In the genomic region with DNA sequence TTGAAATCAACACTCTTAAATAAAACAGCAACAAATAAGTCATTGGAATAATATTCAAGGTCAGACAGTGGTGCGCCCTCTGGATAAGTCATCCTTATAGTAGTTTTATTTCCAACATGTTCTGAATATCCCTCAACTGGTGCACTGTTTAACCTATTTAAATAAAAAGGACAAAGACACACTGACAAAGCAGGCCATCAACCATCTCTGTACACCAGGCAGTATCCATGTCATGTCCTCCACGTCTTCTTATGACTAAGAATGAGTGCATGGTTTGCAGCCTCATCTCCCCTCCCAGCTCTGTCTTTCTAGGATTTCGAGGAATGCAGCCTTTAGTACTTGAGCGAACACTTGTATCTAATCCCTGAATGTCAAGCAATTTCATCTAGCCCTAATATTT, we compare ENCODE assay signal across 18 cellular contexts. TPM values are rescaled to one million over a fixed set of nuclear protein-coding genes. Genes with fewer than 3 reads are reported as not detected.
DNase-seq lines count a peak whose midpoint lies in the region; ATAC-seq, FAIRE-seq and TF ChIP-seq lines count a peak whose summit lies in the region.
"Had no signal": no experiment of that assay in that cellular context is flagged by ENCODE, and none has a peak within 500 bp of the region (broad histone marks: within the 10 kb centered on the region; RNA-seq: fewer than 3 reads in every experiment).

No MANE protein-coding gene starts in this region.

- 57% methylated on average over 4 of the region's 4 CpGs for WGBS in HepG2 (ENCODE audit: low lambda C conversion rate)

- TF ChIP-seq CTCF in right atrium auricular region (IDR thresholded peaks at IDR 0.05) (no peak), left ventricle myocardium inferior (IDR thresholded peaks at IDR 0.05; ENCODE audit: borderline replicate concordance) (no peak), HepG2 (CRISPR knock-in tag; IDR thresholded peaks at IDR 0.05) (no peak)

- H3K9me3 ChIP-seq in right atrium auricular region (peaks cover 0 to 5% of the 10 kb centered on the region in 2 donors), left ventricle myocardium inferior (replicated peaks) (peaks cover 9% of the 10 kb centered on the region), HepG2 (ENCODE audit: low read length) (no peaks in the 10 kb centered on the region)
- H3K9me3 ChIP-seq: A549, right lobe of liver had no signal

- DNase-seq in right atrium auricular region (ENCODE audit: low spot score) (peak; percentile 21), left ventricle myocardium inferior (no peak), amniotic epithelial cell (ENCODE audit: low read depth) (peak; percentile 72), glomerular visceral epithelial cell (ENCODE audit: extremely low spot score) (peak; percentile 15), HepG2 (ENCODE audit: low spot score) (no peak), posterior vena cava (ENCODE audit: low spot score) (no peak)
- no peak for DNase-seq in activated naive CD4-positive, alpha-beta T cell treated with anti-CD3 and anti-CD28 coated beads, Interleukin-2, amount 50 U/mL, for 16 hours
- DNase-seq: activated gamma-delta T cell treated with Interleukin-2 at 50 U/mL for 16 hours; GOT3; hypothalamus; NCI-H446 treated with DMSO at 0.1 percent for 48 hours; right lobe of liver; stimulated activated naive B cell treated with anti-CD40 and anti-IgM and Interleukin-4, amounts not matched to agents 10 μg/mL and 1 μg/mL and 100 μg/mL, for 72 hours had no signal

- CTCF ChIA-PET in HepG2 (lab: Yijun Ruan, JAX; ENCODE audit: low intra/inter-chr PET ratio, low total read pairs) = no interaction called here

- H3K4me1 ChIP-seq in right atrium auricular region (no peaks in the 10 kb centered on the region), left ventricle myocardium inferior (peaks cover 2% of the 10 kb centered on the region), HepG2 (ENCODE audit: insufficient read depth, low read length) (no peaks in the 10 kb centered on the region)
- H3K4me1 ChIP-seq: A549, right lobe of liver had no signal

- no peaks in the 10 kb centered on the region for H4K20me1 ChIP-seq in HepG2 (ENCODE audit: insufficient read depth, low read length)

- no TSS peak for BruUV-seq in HepG2 (replicated peaks; lab: Mats Ljungman, UMichigan)

- no peak for TF ChIP-seq RAD21 in HepG2 (CRISPR knock-in tag; IDR thresholded peaks at IDR 0.05)

- H3K9ac ChIP-seq in HepG2 (ENCODE audit: insufficient read depth, low read depth, low read length) = no peak overlapping the region
- H3K9ac ChIP-seq: KMS-11 had no signal

- ATAC-seq in HepG2 (no peak), GM18858 (IDR thresholded peaks at IDR 0.05; ENCODE audit: unreplicated experiment) (no peak)
- ATAC-seq: A549, right lobe of liver had no signal

- H3K4me3 ChIP-seq in right atrium auricular region (no peak overlapping the region), left ventricle myocardium inferior (no peak overlapping the region), HepG2 (replicated peaks in 1 of 3; ENCODE audit: insufficient read depth in 1 of 3, low read depth in 2 of 3, low read length in 3 of 3) (no peak overlapping the region)
- H3K4me3 ChIP-seq: A549, cardiac muscle cell, right lobe of liver, SK-N-MC had no signal

- no peak overlapping the region for H2AFZ ChIP-seq in HepG2 (ENCODE audit: low read length)

- H3K4me2 ChIP-seq in HepG2 (ENCODE audit: low read depth, low read length) = no peak overlapping the region
- H3K4me2 ChIP-seq: A549, KMS-11 had no signal

- H3K27ac ChIP-seq in right atrium auricular region (no peak overlapping the region), left ventricle myocardium inferior (replicated peaks) (no peak overlapping the region), HepG2 (ENCODE audit: extremely low read length, insufficient read depth, low read length) (no peak overlapping the region)
- H3K27ac ChIP-seq: A549, cardiac muscle cell, KMS-11, right lobe of liver, SK-N-MC had no signal

- H3K79me2 ChIP-seq in HepG2 (ENCODE audit: insufficient read depth, low read length) = no peaks in the 10 kb centered on the region

- no peak for FAIRE-seq in HepG2 (lab: Jason Lieb, UNC)
- FAIRE-seq: A549 had no signal

- H3K36me3 ChIP-seq in right atrium auricular region = no peaks in the 10 kb centered on the region
- peaks cover 63% of the 10 kb centered on the region for H3K36me3 ChIP-seq in left ventricle myocardium inferior
- no peaks in the 10 kb centered on the region for H3K36me3 ChIP-seq in HepG2 (replicated peaks in 1 of 2; ENCODE audit: control insufficient read depth in 1 of 2, insufficient read depth in 2 of 2, low read length in 2 of 2)
- H3K36me3 ChIP-seq: cardiac muscle cell had no signal

- intact Hi-C loops in left ventricle myocardium inferior (cut with micrococcal nuclease) (no loop called here), HepG2 (cut with micrococcal nuclease; ENCODE audit: unreplicated experiment) (no loop called here), posterior vena cava (cut with DNase I) (no loop called here)

- H3K27me3 ChIP-seq in right atrium auricular region (no peaks in the 10 kb centered on the region), left ventricle myocardium inferior (ENCODE audit: low read depth) (no peaks in the 10 kb centered on the region), HepG2 (ENCODE audit: control insufficient read depth in 1 of 2, insufficient read depth in 2 of 2, low read length in 2 of 2) (no peaks in the 10 kb centered on the region)
- H3K27me3 ChIP-seq: cardiac muscle cell, right lobe of liver had no signal

- TF ChIP-seq POLR2A in HepG2 (IDR thresholded peaks at IDR 0.05; ENCODE audit: insufficient read depth in 1 of 2, low read depth in 2 of 2, low read length in 2 of 2) = no peak

- POLR2A ChIA-PET in HepG2 (lab: Yijun Ruan, JAX) = no interaction called here

- in situ Hi-C loops in HepG2 (cut with HindIII; ENCODE audit: extremely low pct_ligation_motif_present, low pct_unique_long_range_greater_than_20kb) = no loop called here

- no peak for TF ChIP-seq EP300 in HepG2 (IDR thresholded peaks at IDR 0.05; ENCODE audit: low read depth in 2 of 2, low read length in 2 of 2)
- TF ChIP-seq EP300 in HepG2 (CRISPR knock-in tag; IDR thresholded peaks at IDR 0.05; ENCODE audit: borderline replicate concordance) = no peak

TF ChIP-seq in HepG2, 621 proteins besides CTCF, POLR2A, EP300 and RAD21 (continues in another document):
- TF ChIP-seq PHB2 (IDR thresholded peaks at IDR 0.05; ENCODE audit: partially characterized antibody) = no peak
- TF ChIP-seq MXD4 (CRISPR knock-in tag; IDR thresholded peaks at IDR 0.05) = no peak
- no peak for TF ChIP-seq HOXD1 (CRISPR knock-in tag; IDR thresholded peaks at IDR 0.05)
- no peak for TF ChIP-seq ZNF75D (CRISPR knock-in tag; IDR thresholded peaks at IDR 0.05; ENCODE audit: borderline replicate concordance)
- TF ChIP-seq, protein P1, sequence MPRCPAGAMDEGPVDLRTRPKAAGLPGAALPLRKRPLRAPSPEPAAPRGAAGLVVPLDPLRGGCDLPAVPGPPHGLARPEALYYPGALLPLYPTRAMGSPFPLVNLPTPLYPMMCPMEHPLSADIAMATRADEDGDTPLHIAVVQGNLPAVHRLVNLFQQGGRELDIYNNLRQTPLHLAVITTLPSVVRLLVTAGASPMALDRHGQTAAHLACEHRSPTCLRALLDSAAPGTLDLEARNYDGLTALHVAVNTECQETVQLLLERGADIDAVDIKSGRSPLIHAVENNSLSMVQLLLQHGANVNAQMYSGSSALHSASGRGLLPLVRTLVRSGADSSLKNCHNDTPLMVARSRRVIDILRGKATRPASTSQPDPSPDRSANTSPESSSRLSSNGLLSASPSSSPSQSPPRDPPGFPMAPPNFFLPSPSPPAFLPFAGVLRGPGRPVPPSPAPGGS (CRISPR knock-in tag; IDR thresholded peaks at IDR 0.05) = no peak

RNA-seq across cellular contexts. Expression of a gene that starts 42.4 kb away (rescaled TPM):
- total RNA-seq in right atrium auricular region (10 to 100 TPM in 1 of 2 donors, 1 to 10 TPM in 1; 5.5 to 20.4 TPM), left ventricle myocardium inferior (4.2 TPM), HepG2 (2016; rRNA removed; fragmentation: Illumina TruSeq; extraction: Trizol) (1.3 TPM in 2 replicates), posterior vena cava (10 to 100 TPM; 20.4 to 23.5 TPM)
- total RNA-seq in HepG2 (2016; cell fraction: cytosol; rRNA removed; fragmentation: Illumina TruSeq; extraction: Trizol; ENCODE audit: low read depth) = 1.4 and 2.7 TPM in 2 replicates
- total RNA-seq in HepG2 (2016; cell fraction: insoluble cytoplasmic fraction; rRNA removed; fragmentation: Illumina TruSeq; extraction: Trizol) = 1.3 and 1.4 TPM in 2 replicates
- total RNA-seq in HepG2 (2016; cell fraction: membrane; rRNA removed; fragmentation: Illumina TruSeq; extraction: Trizol) = 3.0 and 3.4 TPM in 2 replicates
- total RNA-seq in HepG2 (2016; cell fraction: nucleus; rRNA removed; fragmentation: Illumina TruSeq; extraction: Trizol) = 1.9 and 2.0 TPM in 2 replicates
- 2.0 and 2.1 TPM in 2 replicates for polyA plus RNA-seq in HepG2 (2011; rRNA removed)
- 0.91 and 1.9 TPM in 2 replicates for polyA plus RNA-seq in HepG2 (2011; cell fraction: cytosol; rRNA removed)
- 1.2 and 1.9 TPM in 2 replicates for polyA plus RNA-seq in HepG2 (2011; cell fraction: nucleus; rRNA removed)
- 1.2 and 1.4 TPM in 2 replicates for polyA plus RNA-seq in HepG2 (2012)
- 2.0 and 2.2 TPM in 2 replicates for polyA plus RNA-seq in HepG2 (2016; cell fraction: cytosol; fragmentation: Illumina TruSeq; extraction: Trizol; ENCODE audit: low read depth)
- 1.2 and 1.5 TPM in 2 replicates for polyA plus RNA-seq in HepG2 (2016; cell fraction: insoluble cytoplasmic fraction; fragmentation: Illumina TruSeq; extraction: Trizol; ENCODE audit: low read depth)
- polyA plus RNA-seq in HepG2 (2016; cell fraction: membrane; fragmentation: Illumina TruSeq; extraction: Trizol; ENCODE audit: low read depth) = 1.9 and 2.8 TPM in 2 replicates
- 2.6 and 2.7 TPM in 2 replicates for polyA plus RNA-seq in HepG2 (2016; cell fraction: nucleus; fragmentation: Illumina TruSeq; extraction: Trizol; ENCODE audit: insufficient read depth, low read depth)
- 1.2 and 2.0 TPM in 2 replicates for polyA minus RNA-seq in HepG2 (2011; rRNA and poly(A)+ RNA removed; ENCODE audit: low replicate concordance)
- polyA minus RNA-seq in HepG2 (2011; cell fraction: cytosol; rRNA and poly(A)+ RNA removed) = 0.97 and 1.6 TPM in 2 replicates
- polyA minus RNA-seq in HepG2 (2011; cell fraction: nucleus; rRNA and poly(A)+ RNA removed) = 5.7 and 6.5 TPM in 2 replicates

Comparison
In these comparisons a context has a peak if more than half of its experiments do, and no peak if none do; other contexts are left out.
1. DNase-seq: peak in right atrium auricular region (single experiment), amniotic epithelial cell (single experiment) and glomerular visceral epithelial cell (single experiment); none in left ventricle myocardium inferior (single experiment), HepG2 (single experiment), posterior vena cava (single experiment) and activated naive CD4-positive, alpha-beta T cell treated with anti-CD3 and anti-CD28 coated beads, Interleukin-2, amount 50 U/mL, for 16 hours (single experiment).